ENCODE assay signal across 22 cellular contexts in the genomic region with DNA sequence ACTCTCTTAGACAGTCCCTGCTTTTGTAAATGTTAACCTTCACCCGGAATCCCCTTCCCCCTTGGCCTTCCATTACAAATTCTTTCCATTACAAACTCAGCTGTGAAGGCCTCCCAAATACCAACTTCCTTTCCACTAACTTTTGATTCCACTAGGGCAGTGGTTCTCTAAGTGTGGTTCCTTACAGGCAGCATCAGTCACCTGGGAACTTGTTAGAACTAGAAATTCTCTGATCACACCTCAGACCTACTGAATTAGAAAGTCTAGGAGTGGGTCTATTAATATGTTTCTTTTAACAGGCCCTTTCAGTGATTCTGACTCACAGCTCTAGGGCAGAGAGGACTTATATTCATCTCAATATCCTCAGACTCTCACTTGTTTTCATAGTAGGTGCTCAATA. TPM values are rescaled to one million over a fixed set of nuclear protein-coding genes. Genes with fewer than 3 reads are reported as not detected.
DNase-seq lines count a peak whose midpoint lies in the region; ATAC-seq, FAIRE-seq and TF ChIP-seq lines count a peak whose summit lies in the region.
"Had no signal": no experiment of that assay in that cellular context is flagged by ENCODE, and none has a peak within 500 bp of the region (broad histone marks: within the 10 kb centered on the region; RNA-seq: fewer than 3 reads in every experiment).

No MANE protein-coding gene starts in this region.

- DNase-seq in activated T-cell treated with anti-CD3 and anti-CD28 coated beads, Interleukin-2, amount 50 U/mL, for 4 hours = no peak
- no peak for DNase-seq in activated T-cell treated with anti-CD3 and anti-CD28 coated beads, Interleukin-2, amount 50 U/mL, for 48 hours
- DNase-seq in WTC11 (ENCODE audit: low spot score) (no peak), endothelial cell of umbilical vein (ENCODE audit: low read depth, low spot score) (peak; percentile 14), EL (no peak), NCI-H2196 treated with DMSO at 0.1 percent for 48 hours (lab: John Stamatoyannopoulos, UW; ENCODE audit: unreplicated experiment) (no peak)
- DNase-seq in stimulated activated effector memory CD8-positive, alpha-beta T cell treated with anti-CD3 and anti-CD28 coated beads, Interleukin-12 subunit alpha, Interleukin-12 subunit beta, amount 100 ng/mL, for 72 hours (ENCODE audit: low spot score in 2 of 2) = no peak
- DNase-seq: cerebellar nuclear complex; DMS 273 treated with DMSO at 0.1 percent for 48 hours; effector CD4-positive, alpha-beta T cell; Karpas-422; NCI-H1092 treated with DMSO at 0.1 percent for 48 hours; NCI-H2081; stimulated activated naive CD4-positive, alpha-beta T cell; T-helper 2 cell; tibial artery; WERI-Rb-1 had no signal

- POLR2A ChIA-PET in WTC11 (lab: Charles Lee) = no interaction called here
- POLR2A ChIA-PET in endothelial cell of umbilical vein (lab: Charles Lee) = no interaction called here

- H3K4me2 ChIP-seq in endothelial cell of umbilical vein (ENCODE audit: insufficient read depth, low read length) = no peak overlapping the region

- ATAC-seq in activated T-cell treated with anti-CD3 and anti-CD28 coated beads, Interleukin-2, amount 50 U/mL, for 4 hours = peak; percentile 49 to 58
- ATAC-seq in WTC11 (peak; percentile 58), GM21515 (IDR thresholded peaks at IDR 0.05; ENCODE audit: unreplicated experiment) (no peak)
- ATAC-seq in stimulated activated effector memory CD8-positive, alpha-beta T cell treated with anti-CD3 and anti-CD28 coated beads, Interleukin-12 subunit alpha, Interleukin-12 subunit beta, amount 100 ng/mL, for 72 hours = peak; percentile 90
- ATAC-seq: left lobe of liver had no signal

- no peaks in the 10 kb centered on the region for H3K9me3 Mint-ChIP-seq in activated T-cell treated with anti-CD3 and anti-CD28 coated beads, Interleukin-2, amount 50 U/mL, for 4 hours
- H3K9me3 Mint-ChIP-seq in WTC11 = no peaks in the 10 kb centered on the region
- no peaks in the 10 kb centered on the region for H3K9me3 Mint-ChIP-seq in stimulated activated effector memory CD8-positive, alpha-beta T cell treated with anti-CD3 and anti-CD28 coated beads, Interleukin-12 subunit alpha, Interleukin-12 subunit beta, amount 100 ng/mL, for 72 hours
- H3K9me3 Mint-ChIP-seq: mesothelial cell of epicardium, nephron had no signal

- no peak overlapping the region for H3K4me3 Mint-ChIP-seq in activated T-cell treated with anti-CD3 and anti-CD28 coated beads, Interleukin-2, amount 50 U/mL, for 4 hours
- no peak overlapping the region for H3K4me3 Mint-ChIP-seq in WTC11
- H3K4me3 Mint-ChIP-seq in stimulated activated effector memory CD8-positive, alpha-beta T cell treated with anti-CD3 and anti-CD28 coated beads, Interleukin-12 subunit alpha, Interleukin-12 subunit beta, amount 100 ng/mL, for 72 hours = no peak overlapping the region
- H3K4me3 Mint-ChIP-seq: mesothelial cell of epicardium, nephron had no signal

- H3K4me1 Mint-ChIP-seq in activated T-cell treated with anti-CD3 and anti-CD28 coated beads, Interleukin-2, amount 50 U/mL, for 4 hours (ENCODE audit: low read depth) = peaks cover 15% of the 10 kb centered on the region
- H3K4me1 Mint-ChIP-seq in WTC11 = peaks cover 13% of the 10 kb centered on the region
- H3K4me1 Mint-ChIP-seq in stimulated activated effector memory CD8-positive, alpha-beta T cell treated with anti-CD3 and anti-CD28 coated beads, Interleukin-12 subunit alpha, Interleukin-12 subunit beta, amount 100 ng/mL, for 72 hours = peaks cover 20% of the 10 kb centered on the region
- H3K4me1 Mint-ChIP-seq: mesothelial cell of epicardium, nephron had no signal

- H3K27ac ChIP-seq in endothelial cell of umbilical vein (ENCODE audit: insufficient read depth, low read depth, low read length) = no peak overlapping the region
- H3K27ac ChIP-seq: tibial artery, WERI-Rb-1 had no signal

- no peaks in the 10 kb centered on the region for H3K9me1 ChIP-seq in endothelial cell of umbilical vein (replicated peaks; ENCODE audit: control insufficient read depth, extremely low read depth, insufficient read depth, low read length)

- TF ChIP-seq CTCF in WTC11 (IDR thresholded peaks at IDR 0.05) = no peak
- no peak for TF ChIP-seq CTCF in endothelial cell of umbilical vein (IDR thresholded peaks at IDR 0.05; ENCODE audit: extremely low read depth in 1 of 2, insufficient read depth in 1 of 2, low read depth in 1 of 2, low read length in 2 of 2)

- H3K4me1 ChIP-seq in endothelial cell of umbilical vein (ENCODE audit: control insufficient read depth, extremely low read depth, insufficient read depth, low read length) = peaks cover 4% of the 10 kb centered on the region
- H3K4me1 ChIP-seq: tibial artery had no signal

- H3K27ac Mint-ChIP-seq in WTC11 = no peak overlapping the region
- H3K27ac Mint-ChIP-seq in stimulated activated effector memory CD8-positive, alpha-beta T cell treated with anti-CD3 and anti-CD28 coated beads, Interleukin-12 subunit alpha, Interleukin-12 subunit beta, amount 100 ng/mL, for 72 hours = peak overlapping the region; percentile 32
- H3K27ac Mint-ChIP-seq: mesothelial cell of epicardium had no signal

- H3K36me3 Mint-ChIP-seq in activated T-cell treated with anti-CD3 and anti-CD28 coated beads, Interleukin-2, amount 50 U/mL, for 4 hours (ENCODE audit: insufficient read depth) = no peaks in the 10 kb centered on the region
- no peaks in the 10 kb centered on the region for H3K36me3 Mint-ChIP-seq in WTC11
- H3K36me3 Mint-ChIP-seq in stimulated activated effector memory CD8-positive, alpha-beta T cell treated with anti-CD3 and anti-CD28 coated beads, Interleukin-12 subunit alpha, Interleukin-12 subunit beta, amount 100 ng/mL, for 72 hours = no peaks in the 10 kb centered on the region
- H3K36me3 Mint-ChIP-seq: mesothelial cell of epicardium had no signal

- no peaks in the 10 kb centered on the region for H3K27me3 Mint-ChIP-seq in activated T-cell treated with anti-CD3 and anti-CD28 coated beads, Interleukin-2, amount 50 U/mL, for 4 hours (ENCODE audit: low read depth)
- H3K27me3 Mint-ChIP-seq in WTC11 (ENCODE audit: low read depth) = no peaks in the 10 kb centered on the region

- TF ChIP-seq POLR2A in endothelial cell of umbilical vein (IDR thresholded peaks at IDR 0.05; ENCODE audit: low read depth, low read length) = no peak

- peak overlapping the region; percentile 53 for H2AFZ ChIP-seq in endothelial cell of umbilical vein (ENCODE audit: low read depth, low read length)

- no TSS peak for BruUV-seq in endothelial cell of umbilical vein (replicated peaks; lab: Mats Ljungman, UMichigan)

- H3K27me3 ChIP-seq in endothelial cell of umbilical vein (ENCODE audit: control insufficient read depth in 2 of 2, insufficient read depth in 2 of 2, low read length in 2 of 2) = no peaks in the 10 kb centered on the region
- H3K27me3 ChIP-seq: tibial artery had no signal

- no peak for FAIRE-seq in endothelial cell of umbilical vein (lab: Jason Lieb, UNC)
- FAIRE-seq: G401.6 had no signal

- no peak overlapping the region for H3K9ac ChIP-seq in endothelial cell of umbilical vein (replicated peaks; ENCODE audit: extremely low read depth, insufficient read depth, low read length)

- no peaks in the 10 kb centered on the region for H4K20me1 ChIP-seq in endothelial cell of umbilical vein (replicated peaks; ENCODE audit: control insufficient read depth, extremely low read depth, insufficient read depth, low read length)

- CTCF ChIA-PET in WTC11 (lab: Charles Lee) (no interaction called here), endothelial cell of umbilical vein (lab: Charles Lee) (interaction anchor here (0.6 to 1.1 kb wide), 3 partner anchors 17 to 35 kb away, joined by 3 read pairs; no protein-coding TSS in a partner anchor)

- no peaks in the 10 kb centered on the region for H3K9me3 ChIP-seq in endothelial cell of umbilical vein (replicated peaks; ENCODE audit: control insufficient read depth, insufficient read depth, low read length)
- H3K9me3 ChIP-seq: tibial artery had no signal

- no peak overlapping the region for H3K4me3 ChIP-seq in endothelial cell of umbilical vein (replicated peaks in 1 of 3; ENCODE audit: insufficient read depth in 1 of 3, low read depth in 1 of 3, low read length in 3 of 3)
- H3K4me3 ChIP-seq: tibial artery had no signal

- dilution Hi-C loops in endothelial cell of umbilical vein (cut with MboI; ENCODE audit: extremely low pct_ligation_motif_present, low sequenced_read_pairs) = no loop called here

- no peaks in the 10 kb centered on the region for H3K79me2 ChIP-seq in endothelial cell of umbilical vein (ENCODE audit: control insufficient read depth, insufficient read depth, low read length)

- intact Hi-C loops in endothelial cell of umbilical vein (cut with micrococcal nuclease) = no loop called here

- H3K36me3 ChIP-seq in endothelial cell of umbilical vein (ENCODE audit: control insufficient read depth in 2 of 2, extremely low read depth in 1 of 2, insufficient read depth in 2 of 2, low read length in 2 of 2) = no peaks in the 10 kb centered on the region
- H3K36me3 ChIP-seq: tibial artery, WERI-Rb-1 had no signal

TF ChIP-seq in endothelial cell of umbilical vein, 7 proteins besides CTCF, POLR2A, EP300 and RAD21 (continues in another document):
- no peak for TF ChIP-seq FOS (IDR thresholded peaks at IDR 0.05; ENCODE audit: borderline replicate concordance, insufficient read depth, low read length)

RNA-seq across cellular contexts. Expression of a gene that starts 19.0 kb away (rescaled TPM):
- total RNA-seq in activated T-cell treated with anti-CD3 and anti-CD28 coated beads, Interleukin-2, amount 50 U/mL, for 4 hours = 100 to 1,000 TPM in 1 of 3 donors, 10 to 100 TPM in 2; 90.1 to 111 (median 98.0) TPM
- total RNA-seq in WTC11 (2021) (24.3 to 27.9 TPM (median 25.7 TPM) in 3 replicates), endothelial cell of umbilical vein (38.6 and 42.9 TPM in 2 replicates)
- polyA plus RNA-seq in endothelial cell of umbilical vein = 6.0 and 11.5 TPM in 2 replicates
- 27.7 and 31.5 TPM in 2 replicates for polyA plus RNA-seq in endothelial cell of umbilical vein (2011; cell fraction: cytosol; rRNA removed)
- polyA plus RNA-seq in endothelial cell of umbilical vein (2011; cell fraction: nucleus; rRNA removed) = 14.3 and 25.2 TPM in 2 replicates
- 25.2 and 49.8 TPM in 2 replicates for polyA plus RNA-seq in endothelial cell of umbilical vein (2012)
- 6.3 and 11.2 TPM in 2 replicates for polyA minus RNA-seq in endothelial cell of umbilical vein
- polyA minus RNA-seq in endothelial cell of umbilical vein (2011; cell fraction: cytosol; rRNA and poly(A)+ RNA removed) = 4.5 TPM
- polyA minus RNA-seq in endothelial cell of umbilical vein (2011; cell fraction: nucleus; rRNA and poly(A)+ RNA removed) = 14.1 and 19.9 TPM in 2 replicates

RNA-seq across cellular contexts. Expression of a gene that starts 24.5 kb away (rescaled TPM):
- total RNA-seq in activated T-cell treated with anti-CD3 and anti-CD28 coated beads, Interleukin-2, amount 50 U/mL, for 4 hours = 10 to 100 TPM; 52.2 to 59.1 (median 56.5) TPM
- total RNA-seq in WTC11 (2021) (19.5 to 21.6 TPM (median 20.1 TPM) in 3 replicates), endothelial cell of umbilical vein (60.7 and 66.8 TPM in 2 replicates)
- 7.7 and 8.5 TPM in 2 replicates for polyA plus RNA-seq in endothelial cell of umbilical vein
- polyA plus RNA-seq in endothelial cell of umbilical vein (2011; cell fraction: cytosol; rRNA removed) = 13.4 and 13.6 TPM in 2 replicates
- 24.0 and 28.1 TPM in 2 replicates for polyA plus RNA-seq in endothelial cell of umbilical vein (2011; cell fraction: nucleus; rRNA removed)
- 16.4 and 23.5 TPM in 2 replicates for polyA plus RNA-seq in endothelial cell of umbilical vein (2012)
- 72.2 and 80.7 TPM in 2 replicates for polyA minus RNA-seq in endothelial cell of umbilical vein
- 10.4 TPM for polyA minus RNA-seq in endothelial cell of umbilical vein (2011; cell fraction: cytosol; rRNA and poly(A)+ RNA removed)
- polyA minus RNA-seq in endothelial cell of umbilical vein (2011; cell fraction: nucleus; rRNA and poly(A)+ RNA removed) = 61.8 and 92.4 TPM in 2 replicates
